Comparison of ENCODE assay signal across 4 cellular contexts in the genomic region with DNA sequence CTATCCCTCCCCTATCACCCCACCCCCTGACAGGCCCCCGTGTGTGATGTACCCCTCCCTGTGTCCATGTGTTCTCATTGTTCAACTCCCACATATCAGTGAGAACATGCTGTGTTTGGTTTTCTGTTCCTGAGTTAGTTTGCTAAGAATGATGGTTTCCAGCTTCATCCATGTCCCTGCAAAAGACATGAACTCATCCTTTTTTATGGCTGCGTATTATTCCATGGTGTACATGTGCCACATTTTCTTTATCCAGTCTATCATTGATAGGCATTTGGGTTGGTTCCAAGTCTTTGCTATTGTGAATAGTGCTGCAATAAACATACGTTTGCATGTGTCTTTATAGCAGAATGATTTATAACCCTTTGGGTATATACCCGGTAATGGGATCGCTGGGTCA. TPM values are rescaled to one million over a fixed set of nuclear protein-coding genes. Genes with fewer than 3 reads are reported as not detected.
"Had no signal": no experiment of that assay in that cellular context is flagged by ENCODE, and none has a peak within 500 bp of the region (broad histone marks: within the 10 kb centered on the region; RNA-seq: fewer than 3 reads in every experiment).

No MANE protein-coding gene starts in this region.

RNA-seq across cellular contexts. Expression of a gene that starts 41.8 kb away (rescaled TPM):
- total RNA-seq: LHCN-M2, M059J, MCF 10A, NCI-H460 had no signal

RNA-seq across cellular contexts. Expression of a gene that starts 47.1 kb away (rescaled TPM):
- total RNA-seq: LHCN-M2, M059J, NCI-H460 had no signal
